Comparison of ENCODE assay signal across 22 cellular contexts in genomic region chr2:187493877-187494568, GRCh38.
"Had no signal": no experiment of that assay in that cellular context is flagged by ENCODE, and none has a peak within 500 bp of the region (broad histone marks: within the 10 kb centered on the region; RNA-seq: fewer than 3 reads in every experiment).

No MANE protein-coding gene starts in this region.

- H3K36me3 ChIP-seq: neural progenitor cell, ovary, right atrium auricular region, suprapubic skin had no signal

- H3K4me1 Mint-ChIP-seq: memory B cell, neural progenitor cell had no signal

- H2AFZ ChIP-seq: neural progenitor cell had no signal

- H3K4me3 ChIP-seq: left ventricle myocardium inferior, lower lobe of right lung, neural progenitor cell, ovary, right atrium auricular region, suprapubic skin, thyroid gland had no signal

- H3K4me2 ChIP-seq: neural progenitor cell had no signal

- H3K27me3 Mint-ChIP-seq: memory B cell; natural killer cell treated with Interleukin-12 subunit alpha and Interleukin-12 subunit beta and Interleukin-15 and Interleukin-18, amount 100 ng/mL, for 72 hours; type B pancreatic cell had no signal

- H3K4me1 ChIP-seq: foreskin keratinocyte, left ventricle myocardium inferior, neural progenitor cell, right atrium auricular region, suprapubic skin, thyroid gland had no signal

- H3K9me3 ChIP-seq: lower lobe of right lung, ovary, right atrium auricular region, thyroid gland had no signal

- ATAC-seq: foreskin keratinocyte; left cardiac atrium; lower lobe of right lung; natural killer cell treated with Interleukin-12 subunit alpha and Interleukin-12 subunit beta and Interleukin-15 and Interleukin-18, amount 100 ng/mL, for 72 hours had no signal

- H3K27me3 ChIP-seq: foreskin keratinocyte, neural progenitor cell, ovary, right atrium auricular region, suprapubic skin, thyroid gland had no signal

- FAIRE-seq: endothelial cell of umbilical vein, kidney, small intestine, urothelium cell line had no signal

- H3K36me3 Mint-ChIP-seq: memory B cell; natural killer cell treated with Interleukin-12 subunit alpha and Interleukin-12 subunit beta and Interleukin-15 and Interleukin-18, amount 100 ng/mL, for 72 hours had no signal

- H3K27ac ChIP-seq: foreskin keratinocyte, left ventricle myocardium inferior, lower lobe of right lung, neural progenitor cell, ovary, right atrium auricular region, suprapubic skin, thyroid gland had no signal

- H3K9ac ChIP-seq: neural progenitor cell had no signal

- H3K4me3 Mint-ChIP-seq: memory B cell; mesothelial cell of epicardium; natural killer cell treated with Interleukin-12 subunit alpha and Interleukin-12 subunit beta and Interleukin-15 and Interleukin-18, amount 100 ng/mL, for 72 hours; neural progenitor cell; type B pancreatic cell had no signal

- DNase-seq: dermis blood vessel endothelial cell; erythroblast; foreskin keratinocyte; kidney; left cardiac atrium; left ventricle myocardium inferior; lower lobe of right lung; nucleus accumbens; ovary; small intestine; stimulated activated CD4-positive, alpha-beta T cell treated with anti-CD3 and anti-CD28 coated beads, Interleukin-12 subunit alpha, Interleukin-12 subunit beta, amount 100 ng/mL, for 4 hours; stimulated activated naive CD4-positive, alpha-beta T cell treated with Interleukin-2 at 50 U/mL for 16 hours; thyroid gland had no signal

- H3K27ac Mint-ChIP-seq: memory B cell; mesothelial cell of epicardium; natural killer cell treated with Interleukin-12 subunit alpha and Interleukin-12 subunit beta and Interleukin-15 and Interleukin-18, amount 100 ng/mL, for 72 hours; neural progenitor cell; type B pancreatic cell had no signal
